ENCODE assay signal across 8 cellular contexts in genomic region chr15:89888214-89888804, GRCh38. TPM values are rescaled to one million over a fixed set of nuclear protein-coding genes. Genes with fewer than 3 reads are reported as not detected.
DNase-seq lines count a peak whose midpoint lies in the region; ATAC-seq and TF ChIP-seq lines count a peak whose summit lies in the region.

No MANE protein-coding gene starts in this region.

- TF ChIP-seq POLR2A in spleen (IDR thresholded peaks at IDR 0.05), result no peak

- H3K4me1 ChIP-seq in mucosa of descending colon (ENCODE audit: low read depth) (peaks cover 4% of the 10 kb centered on the region), spleen (peaks cover 14 to 49% (median 24%) of the 10 kb centered on the region in 6 donors)
- H3K4me1 ChIP-seq in CD8-positive, alpha-beta T cell (ENCODE audit: insufficient read depth, low read length), result peaks cover 17% of the 10 kb centered on the region

- H3K4me3 ChIP-seq in LNCaP clone FGC (ENCODE audit: low read depth, low read length) (no peak overlapping the region), astrocyte of the cerebellum (ENCODE audit: low read depth, low read length) (no peak overlapping the region), mucosa of descending colon (no peak overlapping the region), spleen (no peak overlapping the region)
- no peak overlapping the region for H3K4me3 ChIP-seq in CD8-positive, alpha-beta T cell (ENCODE audit: low read depth, low read length)

- no peaks in the 10 kb centered on the region for H3K27me3 Mint-ChIP-seq in CD8-positive, alpha-beta T cell (ENCODE audit: low read depth)

- H3K4me1 Mint-ChIP-seq in CD8-positive, alpha-beta T cell (ENCODE audit: low read depth), result peaks cover 24% of the 10 kb centered on the region

- CTCF ChIA-PET in CD8-positive, alpha-beta T cell (lab: Charles Lee), result interaction anchor here (1.1 to 10.7 kb wide), 5 partner anchors 10 to 211 kb away, joined by 3 to 72 read pairs (median 7); no protein-coding TSS in a partner anchor

- in situ Hi-C loops in astrocyte of the cerebellum (cut with HindIII; ENCODE audit: low sequenced_read_pairs), result no loop called here

- POLR2A ChIA-PET in CD8-positive, alpha-beta T cell (lab: Charles Lee), result interaction anchor here (0.6 to 1.1 kb wide), 2 partner anchors 13 to 315 kb away, joined by 3 read pairs; no protein-coding TSS in a partner anchor

- peak; percentile 89 for ATAC-seq in mucosa of descending colon
- no peak for ATAC-seq in CD8-positive, alpha-beta T cell
- no peak for ATAC-seq in GM21360 (IDR thresholded peaks at IDR 0.05; ENCODE audit: unreplicated experiment)

- TF ChIP-seq CTCF in LNCaP clone FGC (IDR thresholded peaks at IDR 0.05; ENCODE audit: control insufficient read depth, extremely low read depth, insufficient read depth) (peak; percentile 49), astrocyte of the cerebellum (IDR thresholded peaks at IDR 0.05; ENCODE audit: low read depth, low read length, missing control alignments) (peak; percentile 65), mucosa of descending colon (IDR thresholded peaks at IDR 0.05) (no peak), spleen (IDR thresholded peaks at IDR 0.05 in 8 of 11, conservative IDR thresholded peaks at IDR 0.05 in 3 of 11) (peak in 1 of 11 experiments; percentile 24)
- TF ChIP-seq CTCF in CD8-positive, alpha-beta T cell (IDR thresholded peaks at IDR 0.05), result no peak

- no peak overlapping the region for H3K27ac Mint-ChIP-seq in CD8-positive, alpha-beta T cell

- no peaks in the 10 kb centered on the region for H3K27me3 ChIP-seq in CD8-positive, alpha-beta T cell (ENCODE audit: insufficient read depth, low read length)
- H3K27me3 ChIP-seq in spleen (replicated peaks in 1 of 7), result no peaks in the 10 kb centered on the region

- no peak overlapping the region for H3K27ac ChIP-seq in CD8-positive, alpha-beta T cell (ENCODE audit: low read depth, low read length)
- no peak overlapping the region for H3K27ac ChIP-seq in spleen

- 74 to 86% (median 85%) methylated on average over 4 of the region's 4 CpGs for WGBS in spleen, 5 donors

- DNase-seq in ELR (ENCODE audit: low read depth) (peak; percentile 83), LNCaP clone FGC (ENCODE audit: low read depth) (no peak), astrocyte of the cerebellum (ENCODE audit: low read depth) (peak; percentile 59), mucosa of descending colon (peak in 1 of 3 donors; percentile 75), inferior parietal cortex (ENCODE audit: extremely low spot score) (no peak), spleen (no peak)
- no peak for DNase-seq in CD8-positive, alpha-beta T cell

- intact Hi-C loops in mucosa of descending colon (cut with DNase I, micrococcal nuclease), result no loop called here
- intact Hi-C loops in CD8-positive, alpha-beta T cell (cut with DNase I, micrococcal nuclease), result no loop called here
- intact Hi-C loops in spleen (cut with DNase I; ENCODE audit: low total_unique reads), result no loop called here

- H3K36me3 ChIP-seq in mucosa of descending colon (ENCODE audit: low read depth) (no peaks in the 10 kb centered on the region), spleen (peaks cover 3 to 64% (median 50%) of the 10 kb centered on the region in 6 donors)
- H3K36me3 ChIP-seq in CD8-positive, alpha-beta T cell (ENCODE audit: insufficient read depth, low read length), result peaks cover 18% of the 10 kb centered on the region

- H3K36me3 Mint-ChIP-seq in CD8-positive, alpha-beta T cell, result peaks cover 42% of the 10 kb centered on the region

- H3K9me3 ChIP-seq in mucosa of descending colon, result no peaks in the 10 kb centered on the region
- no peaks in the 10 kb centered on the region for H3K9me3 ChIP-seq in CD8-positive, alpha-beta T cell (ENCODE audit: low read length)
- no peaks in the 10 kb centered on the region for H3K9me3 ChIP-seq in spleen

- H3K4me3 Mint-ChIP-seq in CD8-positive, alpha-beta T cell, result no peak overlapping the region

- no peaks in the 10 kb centered on the region for H3K9me3 Mint-ChIP-seq in CD8-positive, alpha-beta T cell

RNA-seq across cellular contexts. Expression of gene AP3S2, which starts 5.5 kb away (rescaled TPM):
- total RNA-seq in mucosa of descending colon (10 to 100 TPM; 56.1 to 93.4 (median 65.1) TPM), spleen (10 to 100 TPM; 30.4 to 54.9 (median 34.9) TPM)
- 10 to 100 TPM; 14.2 to 16.0 TPM for total RNA-seq in CD8-positive, alpha-beta T cell
- 10 to 100 TPM in 1 of 3 donors, 1 to 10 TPM in 2; 5.4 to 14.3 (median 6.7) TPM for polyA plus RNA-seq in spleen

RNA-seq across cellular contexts. Expression of gene ARPIN, which starts 24.4 kb away (rescaled TPM):
- 10 to 100 TPM; 39.0 to 45.8 (median 43.0) TPM for total RNA-seq in mucosa of descending colon
- not detected for total RNA-seq in CD8-positive, alpha-beta T cell
- 10 to 100 TPM in 6 of 7 donors, 1 to 10 TPM in 1; 8.0 to 23.1 (median 12.7) TPM for total RNA-seq in spleen
- 1 to 10 TPM; 2.7 to 7.1 (median 3.1) TPM for polyA plus RNA-seq in spleen

Comparison
In these comparisons a context has a peak if more than half of its experiments do, and no peak if none do; other contexts are left out.
1. DNase-seq: peak in ELR (single experiment) and astrocyte of the cerebellum (single experiment); none in LNCaP clone FGC (single experiment), inferior parietal cortex (single experiment), CD8-positive, alpha-beta T cell (0 of 7) and spleen (single experiment).
2. CTCF ChIP-seq: peak in LNCaP clone FGC (single experiment) and astrocyte of the cerebellum (single experiment); none in mucosa of descending colon (single experiment) and CD8-positive, alpha-beta T cell (single experiment).
3. RNA of gene ARPIN, which starts 24.4 kb away (total RNA-seq): 39.0 to 45.8 TPM in mucosa of descending colon and 8.0 to 23.1 TPM in spleen; not detected in CD8-positive, alpha-beta T cell; every median in the first group is over 4 times any median in the second.